Comparison of ENCODE assay signal across 20 cellular contexts in the genomic region with DNA sequence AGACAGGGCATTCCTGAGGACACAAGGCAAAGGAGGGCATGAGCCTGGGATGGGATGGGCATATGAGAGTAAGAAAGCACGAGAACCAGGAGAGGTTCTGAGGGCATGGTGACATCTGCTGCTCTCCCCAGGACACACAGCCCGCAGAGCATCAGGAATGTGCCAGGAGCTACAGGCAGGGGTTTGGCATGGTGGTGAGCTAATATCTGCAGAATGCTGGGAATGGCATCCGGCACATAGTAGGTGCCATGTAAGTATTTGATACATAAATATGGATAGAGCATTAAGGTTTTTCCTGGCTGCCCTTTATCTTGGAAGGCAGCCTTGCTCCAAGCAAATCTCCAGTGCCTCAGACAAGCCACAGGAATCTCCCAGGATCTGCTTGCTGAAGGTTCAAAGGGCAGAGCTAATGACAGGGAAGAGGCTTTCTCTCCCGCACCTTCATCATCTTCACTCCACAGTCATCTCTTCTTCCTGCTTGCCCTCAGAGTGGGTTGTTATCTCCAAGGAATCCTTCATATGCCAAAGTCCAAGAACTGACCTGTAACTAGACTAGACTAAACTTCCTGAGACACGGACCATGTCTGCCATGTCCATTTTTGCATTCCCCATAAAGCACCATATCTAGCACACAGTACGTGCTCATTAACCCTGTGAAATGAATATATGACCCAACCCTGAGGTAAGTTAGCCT.
DNase-seq lines count a peak whose midpoint lies in the region; ATAC-seq and TF ChIP-seq lines count a peak whose summit lies in the region.
"Had no signal": no experiment of that assay in that cellular context is flagged by ENCODE, and none has a peak within 500 bp of the region (broad histone marks: within the 10 kb centered on the region; RNA-seq: fewer than 3 reads in every experiment).

No MANE protein-coding gene starts in this region.

- no peaks in the 10 kb centered on the region for H4K20me1 ChIP-seq in IMR-90 (ENCODE audit: insufficient read depth, low read length)

- H3K9ac ChIP-seq in IMR-90 (ENCODE audit: low read depth, low read length), result no peak overlapping the region

- no peak overlapping the region for H3K4ac ChIP-seq in IMR-90 (ENCODE audit: low read depth, low read length)

- H4K8ac ChIP-seq in IMR-90 (ENCODE audit: low read depth in 2 of 2, low read length in 2 of 2), result no peak overlapping the region

- no peaks in the 10 kb centered on the region for H3K9me1 ChIP-seq in IMR-90 (ENCODE audit: insufficient read depth, low read length)

- H2AK5ac ChIP-seq in IMR-90 (ENCODE audit: low read depth, low read length), result no peak overlapping the region

- no peaks in the 10 kb centered on the region for H3K9me3 ChIP-seq in Caco-2
- H3K9me3 ChIP-seq in IMR-90 (ENCODE audit: control insufficient read depth, insufficient read depth, low read length), result no peaks in the 10 kb centered on the region
- H3K9me3 ChIP-seq: adrenal gland, breast epithelium, sigmoid colon had no signal

- H3K4me1 Mint-ChIP-seq in Caco-2 (ENCODE audit: low read depth, unreplicated experiment), result peaks cover 65% of the 10 kb centered on the region
- peaks cover 8 to 11% of the 10 kb centered on the region in 2 donors for H3K4me1 Mint-ChIP-seq in stimulated activated naive B cell treated with anti-CD40 and anti-IgM and Interleukin-4, amounts not matched to agents 10 μg/mL and 1 μg/mL and 100 μg/mL, for 72 hours

- POLR2A ChIA-PET in Caco-2 (lab: Charles Lee) (interaction anchor here (1.0 kb wide), 1 partner anchor 99 kb away, joined by 3 read pairs; no protein-coding TSS in a partner anchor), IMR-90 (lab: Charles Lee; ENCODE audit: unreplicated experiment) (no interaction called here)

- H3K27me3 ChIP-seq in Caco-2 (replicated peaks; ENCODE audit: control insufficient read depth, insufficient read depth, low read length), result no peaks in the 10 kb centered on the region
- H3K27me3 ChIP-seq in IMR-90 (ENCODE audit: control insufficient read depth, insufficient read depth, low read length), result no peaks in the 10 kb centered on the region
- H3K27me3 ChIP-seq: adrenal gland, breast epithelium had no signal

- no peak overlapping the region for H3K56ac ChIP-seq in IMR-90 (ENCODE audit: extremely low read depth, insufficient read depth, low read length)

- TF ChIP-seq RAD21 in IMR-90 (IDR thresholded peaks at IDR 0.05; ENCODE audit: low read length), result no peak

- H3K36me3 Mint-ChIP-seq in Caco-2 (ENCODE audit: insufficient read depth, unreplicated experiment), result peaks cover 6% of the 10 kb centered on the region
- H3K36me3 Mint-ChIP-seq in stimulated activated naive B cell treated with anti-CD40 and anti-IgM and Interleukin-4, amounts not matched to agents 10 μg/mL and 1 μg/mL and 100 μg/mL, for 72 hours, result no peaks in the 10 kb centered on the region

- H3K27ac Mint-ChIP-seq in Caco-2 (ENCODE audit: unreplicated experiment), result peak overlapping the region; percentile 82
- no peak overlapping the region for H3K27ac Mint-ChIP-seq in stimulated activated naive B cell treated with anti-CD40 and anti-IgM and Interleukin-4, amounts not matched to agents 10 μg/mL and 1 μg/mL and 100 μg/mL, for 72 hours
- H3K27ac Mint-ChIP-seq: CD4-positive, alpha-beta T cell; progenitor cell of endocrine pancreas had no signal

- no peak overlapping the region for H3K27ac ChIP-seq in IMR-90 (ENCODE audit: insufficient read depth, low read length)
- H3K27ac ChIP-seq: adrenal gland, breast epithelium, sigmoid colon had no signal

- H3K14ac ChIP-seq in IMR-90 (replicated peaks; ENCODE audit: low read depth, low read length), result no peak overlapping the region; the same call in 1 of the 2 replicates

- intact Hi-C loops in Caco-2 (cut with micrococcal nuclease; ENCODE audit: unreplicated experiment) (loop anchor here (1.0 to 2.0 kb wide), 6 partner anchors 8 to 129 kb away; partner anchors contain the start of genes SCN8A and SLC4A8), IMR-90 (cut with micrococcal nuclease) (no loop called here), posterior vena cava (cut with DNase I) (no loop called here)

- no peak overlapping the region for H2BK5ac ChIP-seq in IMR-90 (ENCODE audit: low read depth, low read length, poor library complexity, severe bottlenecking)

- no peak overlapping the region for H2AK9ac ChIP-seq in IMR-90 (replicated peaks; ENCODE audit: low read depth, low read length, poor library complexity)

- CTCF ChIA-PET in Caco-2 (lab: Charles Lee) (interaction anchor here (0.7 to 2.4 kb wide), 7 partner anchors 61 to 520 kb away, joined by 3 to 16 read pairs (median 3); partner anchors contain the start of gene SLC4A8), IMR-90 (lab: Yijun Ruan, JAX) (interaction anchor here (0.6 to 1.2 kb wide), 3 partner anchors 108 to 346 kb away, joined by 3 to 4 read pairs (median 3); no protein-coding TSS in a partner anchor)

- dilution Hi-C loops in IMR-90 (cut with HindIII; ENCODE audit: low sequenced_read_pairs, unreplicated experiment), result no loop called here

- no peak overlapping the region for H3K18ac ChIP-seq in IMR-90 (ENCODE audit: low read depth, low read length)

- 71% methylated on average over 4 of the region's 6 CpGs; no CpG with 5 or more reads in 1 of the 2 experiments for WGBS in IMR-90 (ENCODE audit: extremely low coverage in 2 of 2, insufficient read length in 1 of 2), 2 experiments

- H4K91ac ChIP-seq in IMR-90 (ENCODE audit: insufficient read depth, low read depth, low read length), result no peak overlapping the region

- no peak overlapping the region for H2BK120ac ChIP-seq in IMR-90 (ENCODE audit: low read depth, low read length)

- no peak for TF ChIP-seq CTCF in Caco-2 (IDR thresholded peaks at IDR 0.05; ENCODE audit: insufficient read depth in 1 of 2, low read depth in 1 of 2, low read length in 1 of 2, severe bottlenecking in 1 of 2, unreplicated experiment in 1 of 2)
- TF ChIP-seq CTCF in IMR-90 (conservative IDR thresholded peaks at IDR 0.05; ENCODE audit: low read depth, low read length), result 0 out of 2 replicates have a peak, but pooled peaks have one; percentile 9

- H2BK20ac ChIP-seq in IMR-90 (ENCODE audit: low read depth, low read length), result no peak overlapping the region

- no peak overlapping the region for H2AFZ ChIP-seq in IMR-90 (replicated peaks; ENCODE audit: low read length, poor library complexity)

- no peak overlapping the region for H4K5ac ChIP-seq in IMR-90 (ENCODE audit: low read depth, low read length)

- no peaks in the 10 kb centered on the region for H3K27me3 Mint-ChIP-seq in Caco-2 (ENCODE audit: insufficient read depth, unreplicated experiment)
- H3K27me3 Mint-ChIP-seq in stimulated activated naive B cell treated with anti-CD40 and anti-IgM and Interleukin-4, amounts not matched to agents 10 μg/mL and 1 μg/mL and 100 μg/mL, for 72 hours, result peaks cover 9 to 19% of the 10 kb centered on the region in 2 donors
- H3K27me3 Mint-ChIP-seq: CD4-positive, alpha-beta T cell had no signal

- H3K4me3 ChIP-seq in Caco-2 (ENCODE audit: low read depth, low read length), result no peak overlapping the region
- H3K4me3 ChIP-seq in IMR-90 (ENCODE audit: insufficient read depth, low read depth, low read length), result no peak overlapping the region
- H3K4me3 ChIP-seq: adrenal gland, breast epithelium, sigmoid colon had no signal

- ATAC-seq in IMR-90 (ENCODE audit: low read depth), result peak; percentile 32; the same call in 1 of the 2 replicates
- no peak for ATAC-seq in stimulated activated naive B cell treated with anti-CD40 and anti-IgM and Interleukin-4, amounts not matched to agents 10 μg/mL and 1 μg/mL and 100 μg/mL, for 72 hours (replicated peaks)
- ATAC-seq: activated CD4-positive, CD25-positive, alpha-beta regulatory T cell treated with anti-CD3 and anti-CD28 coated beads, Interleukin-2, amount 50 U/mL, for 24 hours had no signal

- in situ Hi-C loops in IMR-90 (cut with MboI; ENCODE audit: low sequenced_read_pairs), result loop anchor here (5.0 kb wide), 1 partner anchor 107 kb away; the partner anchor contains the start of gene SLC4A8

- no peak for TF ChIP-seq POLR2A in IMR-90 (IDR thresholded peaks at IDR 0.05; ENCODE audit: low read depth, low read length)

- DNase-seq in Caco-2, result peak; percentile 57 to 78
- no peak for DNase-seq in IMR-90
- DNase-seq in cerebellum (ENCODE audit: low spot score), result peak; percentile 16
- DNase-seq in myocyte (ENCODE audit: low read depth), result peak; percentile 31
- DNase-seq in posterior vena cava (ENCODE audit: low spot score), result no peak
- DNase-seq in stimulated activated naive B cell treated with anti-CD40 and anti-IgM and Interleukin-4, amounts not matched to agents 10 μg/mL and 1 μg/mL and 100 μg/mL, for 72 hours, result no peak
- DNase-seq in SW480 (ENCODE audit: low spot score), result no peak
- DNase-seq in 8988T, result no peak
- DNase-seq: activated T-cell treated with anti-CD3 and anti-CD28 coated beads, Interleukin-2, amount 50 U/mL, for 1 hour; adrenal gland; CD4-positive, alpha-beta T cell; cortex of kidney; DMS153; foreskin fibroblast; NCI-H1417 treated with DMSO at 0.1 percent for 48 hours; NCI-H524 treated with DMSO at 0.1 percent for 48 hours; sigmoid colon had no signal

- peak overlapping the region; percentile 50 for H3K4me3 Mint-ChIP-seq in Caco-2 (ENCODE audit: unreplicated experiment)
- H3K4me3 Mint-ChIP-seq in stimulated activated naive B cell treated with anti-CD40 and anti-IgM and Interleukin-4, amounts not matched to agents 10 μg/mL and 1 μg/mL and 100 μg/mL, for 72 hours, result no peak overlapping the region
- H3K4me3 Mint-ChIP-seq: CD4-positive, alpha-beta T cell had no signal

- no peaks in the 10 kb centered on the region for H3K36me3 ChIP-seq in Caco-2 (ENCODE audit: control insufficient read depth, insufficient read depth, low read length)
- H3K36me3 ChIP-seq in IMR-90 (ENCODE audit: control insufficient read depth, insufficient read depth, low read length), result no peaks in the 10 kb centered on the region
- H3K36me3 ChIP-seq: adrenal gland, breast epithelium, sigmoid colon had no signal

- H3K9me3 Mint-ChIP-seq in Caco-2 (ENCODE audit: unreplicated experiment), result no peaks in the 10 kb centered on the region
- H3K9me3 Mint-ChIP-seq in stimulated activated naive B cell treated with anti-CD40 and anti-IgM and Interleukin-4, amounts not matched to agents 10 μg/mL and 1 μg/mL and 100 μg/mL, for 72 hours, result no peaks in the 10 kb centered on the region
- H3K9me3 Mint-ChIP-seq: CD4-positive, alpha-beta T cell had no signal

- H3K23ac ChIP-seq in IMR-90 (ENCODE audit: low read depth, low read length), result no peak overlapping the region

- no peak overlapping the region for H2BK15ac ChIP-seq in IMR-90 (ENCODE audit: low read depth, low read length)

- BruUV-seq in Caco-2 (replicated peaks; lab: Mats Ljungman, UMichigan), result no TSS peak
- BruUV-seq in IMR-90 (replicated peaks; lab: Mats Ljungman, UMichigan), result no TSS peak

- no peaks in the 10 kb centered on the region for H3K79me1 ChIP-seq in IMR-90 (ENCODE audit: low read depth in 1 of 2, low read length in 2 of 2)

- H3K4me1 ChIP-seq in Caco-2 (peaks cover 79% of the 10 kb centered on the region), IMR-90 (ENCODE audit: control insufficient read depth, insufficient read depth, low read length) (peaks cover 5% of the 10 kb centered on the region; the same call in 1 of the 2 replicates)
- H3K4me1 ChIP-seq: adrenal gland, breast epithelium had no signal

- H3K4me2 ChIP-seq in IMR-90 (ENCODE audit: low read depth, low read length), result no peak overlapping the region

TF ChIP-seq in IMR-90, 13 proteins besides CTCF, POLR2A, EP300 and RAD21 (continues in another document):
- TF ChIP-seq CEBPB (IDR thresholded peaks at IDR 0.05; ENCODE audit: low read depth, low read length) (no peak), NFE2L2 (IDR thresholded peaks at IDR 0.05; ENCODE audit: low read depth, low read length) (no peak)

Comparison
In these comparisons a context has a peak if more than half of its experiments do, and no peak if none do; other contexts are left out.
1. DNase-seq: peak in Caco-2 (2 of 2), cerebellum (single experiment) and myocyte (single experiment); none in IMR-90 (single experiment), posterior vena cava (single experiment), stimulated activated naive B cell treated with anti-CD40 and anti-IgM and Interleukin-4, amounts not matched to agents 10 μg/mL and 1 μg/mL and 100 μg/mL, for 72 hours (single experiment), SW480 (single experiment) and 8988T (single experiment).